1 cellular context compared by ENCODE assay signal in genomic region chr11:118010738-118011461, GRCh38.
TF ChIP-seq lines count a peak whose summit lies in the region.

No MANE protein-coding gene starts in this region.

TF ChIP-seq in GM12878, 131 proteins besides CTCF, POLR2A, EP300 and RAD21 (continued from another document and continues in another):
- TF ChIP-seq ZNF592 (IDR thresholded peaks at IDR 0.05) (peak; percentile 91), SKIL (IDR thresholded peaks at IDR 0.05; ENCODE audit: low read depth, poor library complexity, severe bottlenecking) (peak; percentile 94), SMAD5 (IDR thresholded peaks at IDR 0.05; ENCODE audit: low read depth) (no peak), PAX8 (IDR thresholded peaks at IDR 0.05) (no peak), SREBF1 (IDR thresholded peaks at IDR 0.05; ENCODE audit: low read length) (no peak), DPF2 (IDR thresholded peaks at IDR 0.05) (peak; percentile 100), IKZF2 (IDR thresholded peaks at IDR 0.05) (peak; percentile 100), BCL11A (IDR thresholded peaks at IDR 0.05; ENCODE audit: low read depth, low read length) (peak; percentile 100), ZBED1 (IDR thresholded peaks at IDR 0.05; ENCODE audit: borderline replicate concordance) (0 out of 2 replicates have a peak, but pooled peaks have one; percentile 85), E2F4 (IDR thresholded peaks at IDR 0.05; ENCODE audit: low read depth, low read length) (no peak), KLF5 (IDR thresholded peaks at IDR 0.05; ENCODE audit: partially characterized antibody) (peak; percentile 96), SMAD1 (IDR thresholded peaks at IDR 0.05; ENCODE audit: low read depth, partially characterized antibody) (no peak), SMARCA5 (IDR thresholded peaks at IDR 0.05) (peak; percentile 97), ZZZ3 (IDR thresholded peaks at IDR 0.05; ENCODE audit: control insufficient read depth, insufficient read length, low read depth) (no peak), TARDBP (IDR thresholded peaks at IDR 0.05; ENCODE audit: borderline replicate concordance) (peak; percentile 20; the same call in 1 of the 2 replicates), POLR2AphosphoS5 (IDR thresholded peaks at IDR 0.05; ENCODE audit: low read length) (peak; percentile 44; the same call in 1 of the 2 replicates), PBX3 (IDR thresholded peaks at IDR 0.05; ENCODE audit: insufficient replicate concordance, low read depth, low read length) (peak; percentile 38), TAF1 (IDR thresholded peaks at IDR 0.05; ENCODE audit: borderline replicate concordance, low read depth, low read length) (0 out of 2 replicates have a peak, but pooled peaks have one; percentile 28), ZNF24 (IDR thresholded peaks at IDR 0.05) (peak; percentile 62), ZNF207 (IDR thresholded peaks at IDR 0.05; ENCODE audit: borderline replicate concordance) (peak; percentile 59; the same call in 1 of the 2 replicates), MAX (IDR thresholded peaks at IDR 0.05; ENCODE audit: low read depth, low read length) (no peak), SRF (IDR thresholded peaks at IDR 0.05; ENCODE audit: low read depth in 2 of 2, low read length in 2 of 2) (peak in 1 of 2 experiments; percentile 93; a peak in 2 of 4 replicates), BACH1 (IDR thresholded peaks at IDR 0.05; ENCODE audit: borderline replicate concordance) (peak; percentile 99), RCOR1 (conservative IDR thresholded peaks at IDR 0.05; ENCODE audit: low read depth, low read length) (0 out of 2 replicates have a peak, but pooled peaks have one; percentile 69), RELA (IDR thresholded peaks at IDR 0.05; ENCODE audit: borderline replicate concordance, partially characterized antibody) (peak; percentile 100), YBX1 (IDR thresholded peaks at IDR 0.05) (no peak), FOXK2 (IDR thresholded peaks at IDR 0.05) (no peak), TBL1XR1 (IDR thresholded peaks at IDR 0.05; ENCODE audit: low read depth, low read length) (peak; percentile 80; the same call in 1 of the 2 replicates), YY1 (IDR thresholded peaks at IDR 0.05; ENCODE audit: low read depth, low read length) (peak; percentile 59), NR2C1 (IDR thresholded peaks at IDR 0.05) (0 out of 2 replicates have a peak, but pooled peaks have one; percentile 11), CREB1 (IDR thresholded peaks at IDR 0.05; ENCODE audit: low read depth) (peak; percentile 90), HDAC2 (IDR thresholded peaks at IDR 0.05) (0 out of 2 replicates have a peak, but pooled peaks have one; percentile 72)
- TF ChIP-seq, protein P1, sequence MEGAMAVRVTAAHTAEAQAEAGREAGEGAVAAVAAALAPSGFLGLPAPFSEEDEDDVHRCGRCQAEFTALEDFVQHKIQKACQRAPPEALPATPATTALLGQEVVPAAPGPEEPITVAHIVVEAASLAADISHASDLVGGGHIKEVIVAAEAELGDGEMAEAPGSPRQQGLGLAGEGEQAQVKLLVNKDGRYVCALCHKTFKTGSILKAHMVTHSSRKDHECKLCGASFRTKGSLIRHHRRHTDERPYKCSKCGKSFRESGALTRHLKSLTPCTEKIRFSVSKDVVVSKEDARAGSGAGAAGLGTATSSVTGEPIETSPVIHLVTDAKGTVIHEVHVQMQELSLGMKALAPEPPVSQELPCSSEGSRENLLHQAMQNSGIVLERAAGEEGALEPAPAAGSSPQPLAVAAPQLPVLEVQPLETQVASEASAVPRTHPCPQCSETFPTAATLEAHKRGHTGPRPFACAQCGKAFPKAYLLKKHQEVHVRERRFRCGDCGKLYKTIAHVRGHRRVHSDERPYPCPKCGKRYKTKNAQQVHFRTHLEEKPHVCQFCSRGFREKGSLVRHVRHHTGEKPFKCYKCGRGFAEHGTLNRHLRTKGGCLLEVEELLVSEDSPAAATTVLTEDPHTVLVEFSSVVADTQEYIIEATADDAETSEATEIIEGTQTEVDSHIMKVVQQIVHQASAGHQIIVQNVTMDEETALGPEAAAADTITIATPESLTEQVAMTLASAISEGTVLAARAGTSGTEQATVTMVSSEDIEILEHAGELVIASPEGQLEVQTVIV (IDR thresholded peaks at IDR 0.05; ENCODE audit: borderline replicate concordance, partially characterized antibody): peak; percentile 40
- TF ChIP-seq, protein P2, sequence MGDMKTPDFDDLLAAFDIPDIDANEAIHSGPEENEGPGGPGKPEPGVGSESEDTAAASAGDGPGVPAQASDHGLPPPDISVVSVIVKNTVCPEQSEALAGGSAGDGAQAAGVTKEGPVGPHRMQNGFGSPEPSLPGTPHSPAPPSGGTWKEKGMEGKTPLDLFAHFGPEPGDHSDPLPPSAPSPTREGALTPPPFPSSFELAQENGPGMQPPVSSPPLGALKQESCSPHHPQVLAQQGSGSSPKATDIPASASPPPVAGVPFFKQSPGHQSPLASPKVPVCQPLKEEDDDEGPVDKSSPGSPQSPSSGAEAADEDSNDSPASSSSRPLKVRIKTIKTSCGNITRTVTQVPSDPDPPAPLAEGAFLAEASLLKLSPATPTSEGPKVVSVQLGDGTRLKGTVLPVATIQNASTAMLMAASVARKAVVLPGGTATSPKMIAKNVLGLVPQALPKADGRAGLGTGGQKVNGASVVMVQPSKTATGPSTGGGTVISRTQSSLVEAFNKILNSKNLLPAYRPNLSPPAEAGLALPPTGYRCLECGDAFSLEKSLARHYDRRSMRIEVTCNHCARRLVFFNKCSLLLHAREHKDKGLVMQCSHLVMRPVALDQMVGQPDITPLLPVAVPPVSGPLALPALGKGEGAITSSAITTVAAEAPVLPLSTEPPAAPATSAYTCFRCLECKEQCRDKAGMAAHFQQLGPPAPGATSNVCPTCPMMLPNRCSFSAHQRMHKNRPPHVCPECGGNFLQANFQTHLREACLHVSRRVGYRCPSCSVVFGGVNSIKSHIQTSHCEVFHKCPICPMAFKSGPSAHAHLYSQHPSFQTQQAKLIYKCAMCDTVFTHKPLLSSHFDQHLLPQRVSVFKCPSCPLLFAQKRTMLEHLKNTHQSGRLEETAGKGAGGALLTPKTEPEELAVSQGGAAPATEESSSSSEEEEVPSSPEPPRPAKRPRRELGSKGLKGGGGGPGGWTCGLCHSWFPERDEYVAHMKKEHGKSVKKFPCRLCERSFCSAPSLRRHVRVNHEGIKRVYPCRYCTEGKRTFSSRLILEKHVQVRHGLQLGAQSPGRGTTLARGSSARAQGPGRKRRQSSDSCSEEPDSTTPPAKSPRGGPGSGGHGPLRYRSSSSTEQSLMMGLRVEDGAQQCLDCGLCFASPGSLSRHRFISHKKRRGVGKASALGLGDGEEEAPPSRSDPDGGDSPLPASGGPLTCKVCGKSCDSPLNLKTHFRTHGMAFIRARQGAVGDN (IDR thresholded peaks at IDR 0.05): peak; percentile 79
- TF ChIP-seq, protein P3, sequence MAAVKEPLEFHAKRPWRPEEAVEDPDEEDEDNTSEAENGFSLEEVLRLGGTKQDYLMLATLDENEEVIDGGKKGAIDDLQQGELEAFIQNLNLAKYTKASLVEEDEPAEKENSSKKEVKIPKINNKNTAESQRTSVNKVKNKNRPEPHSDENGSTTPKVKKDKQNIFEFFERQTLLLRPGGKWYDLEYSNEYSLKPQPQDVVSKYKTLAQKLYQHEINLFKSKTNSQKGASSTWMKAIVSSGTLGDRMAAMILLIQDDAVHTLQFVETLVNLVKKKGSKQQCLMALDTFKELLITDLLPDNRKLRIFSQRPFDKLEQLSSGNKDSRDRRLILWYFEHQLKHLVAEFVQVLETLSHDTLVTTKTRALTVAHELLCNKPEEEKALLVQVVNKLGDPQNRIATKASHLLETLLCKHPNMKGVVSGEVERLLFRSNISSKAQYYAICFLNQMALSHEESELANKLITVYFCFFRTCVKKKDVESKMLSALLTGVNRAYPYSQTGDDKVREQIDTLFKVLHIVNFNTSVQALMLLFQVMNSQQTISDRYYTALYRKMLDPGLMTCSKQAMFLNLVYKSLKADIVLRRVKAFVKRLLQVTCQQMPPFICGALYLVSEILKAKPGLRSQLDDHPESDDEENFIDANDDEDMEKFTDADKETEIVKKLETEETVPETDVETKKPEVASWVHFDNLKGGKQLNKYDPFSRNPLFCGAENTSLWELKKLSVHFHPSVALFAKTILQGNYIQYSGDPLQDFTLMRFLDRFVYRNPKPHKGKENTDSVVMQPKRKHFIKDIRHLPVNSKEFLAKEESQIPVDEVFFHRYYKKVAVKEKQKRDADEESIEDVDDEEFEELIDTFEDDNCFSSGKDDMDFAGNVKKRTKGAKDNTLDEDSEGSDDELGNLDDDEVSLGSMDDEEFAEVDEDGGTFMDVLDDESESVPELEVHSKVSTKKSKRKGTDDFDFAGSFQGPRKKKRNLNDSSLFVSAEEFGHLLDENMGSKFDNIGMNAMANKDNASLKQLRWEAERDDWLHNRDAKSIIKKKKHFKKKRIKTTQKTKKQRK (IDR thresholded peaks at IDR 0.05; ENCODE audit: low read depth, low read length): no peak
